In the genomic region with DNA sequence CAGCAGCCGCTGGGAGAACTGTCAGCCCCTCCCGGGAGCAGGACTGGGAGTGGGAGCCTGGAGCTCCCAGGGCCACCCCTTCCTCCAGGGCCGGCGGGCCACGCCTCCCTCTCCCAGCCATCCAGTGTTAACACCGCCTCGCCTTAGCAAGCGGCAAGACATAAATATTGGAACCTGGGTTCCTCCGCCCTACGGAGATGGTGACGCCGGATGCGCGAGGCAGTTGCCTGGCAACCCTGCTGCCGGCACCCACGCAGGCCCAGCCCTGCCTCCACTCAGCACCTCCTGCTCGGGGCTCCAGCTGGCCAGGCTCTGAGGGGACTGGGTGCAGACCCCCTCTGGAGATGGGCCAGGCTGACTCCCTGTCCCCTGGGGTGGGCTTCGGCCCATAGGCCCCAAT, we compare ENCODE assay signal across 11 cellular contexts. TPM values are rescaled to one million over a fixed set of nuclear protein-coding genes. Genes with fewer than 3 reads are reported as not detected.
DNase-seq lines count a peak whose midpoint lies in the region; TF ChIP-seq lines count a peak whose summit lies in the region.
"Had no signal": no experiment of that assay in that cellular context is flagged by ENCODE, and none has a peak within 500 bp of the region (broad histone marks: within the 10 kb centered on the region; RNA-seq: fewer than 3 reads in every experiment).

No MANE protein-coding gene starts in this region.

- no peak for TF ChIP-seq CTCF in vagina (IDR thresholded peaks at IDR 0.05)

- peak overlapping the region; percentile 73 for H3K9ac ChIP-seq in endocrine pancreas (ENCODE audit: control insufficient read depth, insufficient read depth, low read length)

- H3K9me3 ChIP-seq in endocrine pancreas (ENCODE audit: control insufficient read depth, low read length) (no peaks in the 10 kb centered on the region), vagina (no peaks in the 10 kb centered on the region)

- no peaks in the 10 kb centered on the region for H3K27me3 ChIP-seq in endocrine pancreas (ENCODE audit: control insufficient read depth, insufficient read depth, low read length)
- no peaks in the 10 kb centered on the region for H3K27me3 ChIP-seq in vagina

- no peaks in the 10 kb centered on the region for H3K36me3 ChIP-seq in endocrine pancreas (ENCODE audit: control insufficient read depth, insufficient read depth, low read length)
- no peaks in the 10 kb centered on the region for H3K36me3 ChIP-seq in vagina

- no peak for TF ChIP-seq POLR2A in vagina (IDR thresholded peaks at IDR 0.05)

- intact Hi-C loops in vagina (cut with DNase I) = no loop called here

- DNase-seq in NCI-H748 (lab: John Stamatoyannopoulos, UW; ENCODE audit: unreplicated experiment) (peak; percentile 68), NCI-H748 treated with DMSO at 0.1 percent for 48 hours (lab: John Stamatoyannopoulos, UW) (no peak), OCI-M1 (lab: John Stamatoyannopoulos, UW) (peak; percentile 10), AML-193 (lab: John Stamatoyannopoulos, UW) (no peak), vagina (ENCODE audit: extremely low spot score in 2 of 2) (no peak), ecto neural progenitor cell (ENCODE audit: low spot score) (no peak)
- DNase-seq in stimulated activated CD4-positive, alpha-beta T cell treated with anti-CD3 and anti-CD28 coated beads, Interleukin-4, amount 100 ng/mL, for 48 hours (ENCODE audit: low read depth in 2 of 2) = peak; percentile 19 to 22

- no peak overlapping the region for H3K27ac ChIP-seq in vagina

- H3K4me1 ChIP-seq in endocrine pancreas (ENCODE audit: control insufficient read depth, insufficient read depth, low read length) (no peaks in the 10 kb centered on the region), vagina (no peaks in the 10 kb centered on the region)

- H3K4me3 ChIP-seq in endocrine pancreas (ENCODE audit: control insufficient read depth, insufficient read depth, low read length) (no peak overlapping the region), vagina (no peak overlapping the region)

RNA-seq across cellular contexts. Expression of gene CACNA1H, which starts 27.4 kb away (rescaled TPM):
- total RNA-seq in vagina = 10.8 TPM
- total RNA-seq: HT1080 had no signal

RNA-seq across cellular contexts. Expression of gene C1QTNF8, which starts 29.4 kb away (rescaled TPM):
- total RNA-seq in vagina = not detected
- total RNA-seq: HT1080, kidney epithelial cell, T-cell had no signal

RNA-seq across cellular contexts. Expression of gene SSTR5, which starts 52.9 kb away (rescaled TPM):
- 0.98 TPM for total RNA-seq in vagina
- total RNA-seq: HT1080, kidney epithelial cell, T-cell had no signal

Comparison
In these comparisons a context has a peak if more than half of its experiments do, and no peak if none do; other contexts are left out.
1. DNase-seq: peak in NCI-H748 (single experiment), OCI-M1 (single experiment) and stimulated activated CD4-positive, alpha-beta T cell treated with anti-CD3 and anti-CD28 coated beads, Interleukin-4, amount 100 ng/mL, for 48 hours (2 of 2); none in NCI-H748 treated with DMSO at 0.1 percent for 48 hours (single experiment), AML-193 (0 of 2), vagina (0 of 2) and ecto neural progenitor cell (single experiment).